Comparison of ENCODE assay signal across 9 cellular contexts in genomic region chr12:111443586-111443985, GRCh38. TPM values are rescaled to one million over a fixed set of nuclear protein-coding genes. Genes with fewer than 3 reads are reported as not detected.
DNase-seq lines count a peak whose midpoint lies in the region; ATAC-seq, FAIRE-seq and TF ChIP-seq lines count a peak whose summit lies in the region.
"Had no signal": no experiment of that assay in that cellular context is flagged by ENCODE, and none has a peak within 500 bp of the region (broad histone marks: within the 10 kb centered on the region; RNA-seq: fewer than 3 reads in every experiment).

No MANE protein-coding gene starts in this region.

- H3K9me3 ChIP-seq in OCI-LY3 (ENCODE audit: insufficient read depth, low read length): no peaks in the 10 kb centered on the region

- H3K4me1 Mint-ChIP-seq in nephron: peaks cover 44% of the 10 kb centered on the region

- ATAC-seq in GM21515 (IDR thresholded peaks at IDR 0.05; ENCODE audit: unreplicated experiment): no peak

- H3K36me3 ChIP-seq in OCI-LY3 (replicated peaks; ENCODE audit: low read depth, low read length): peaks cover 54% of the 10 kb centered on the region
- peaks cover 7% of the 10 kb centered on the region for H3K36me3 ChIP-seq in bronchial epithelial cell (ENCODE audit: control insufficient read depth, insufficient read depth, low read length)

- H3K27ac Mint-ChIP-seq in nephron: peak overlapping the region; percentile 10 to 73 (median 19)

- H3K27ac ChIP-seq in OCI-LY3 (ENCODE audit: low read length): no peak overlapping the region

- H2AFZ ChIP-seq in OCI-LY3 (ENCODE audit: low read depth, low read length): no peak overlapping the region

- H3K9me3 Mint-ChIP-seq in nephron: no peaks in the 10 kb centered on the region

- no peak for FAIRE-seq in bronchial epithelial cell (lab: Jason Lieb, UNC)

- TF ChIP-seq CTCF in OCI-LY3 (IDR thresholded peaks at IDR 0.05; ENCODE audit: low read depth, low read length) (no peak), bronchial epithelial cell (IDR thresholded peaks at IDR 0.05; ENCODE audit: insufficient read depth, low read length, severe bottlenecking) (no peak), nephron (IDR thresholded peaks at IDR 0.05; ENCODE audit: unreplicated experiment in 3 of 3) (no peak)

- peaks cover 40% of the 10 kb centered on the region for H3K36me3 Mint-ChIP-seq in nephron (ENCODE audit: low read depth)

- H3K79me2 ChIP-seq in OCI-LY3 (ENCODE audit: low read length): peaks cover 17% of the 10 kb centered on the region; the same call in 1 of the 2 replicates

- H3K4me3 ChIP-seq in OCI-LY3 (ENCODE audit: low read length) (no peak overlapping the region), bronchial epithelial cell (ENCODE audit: low read depth, low read length) (no peak overlapping the region)

- peak overlapping the region; percentile 87; the same call in 1 of the 2 replicates for H3K4me2 ChIP-seq in OCI-LY3 (ENCODE audit: low read length)

- peaks cover 91% of the 10 kb centered on the region for H4K20me1 ChIP-seq in OCI-LY3 (ENCODE audit: insufficient read depth, low read length)

- H3K4me1 ChIP-seq in OCI-LY3 (ENCODE audit: low read length): peaks cover 42% of the 10 kb centered on the region

- DNase-seq in Daoy (ENCODE audit: low read depth): peak; percentile 55
- peak; percentile 82 for DNase-seq in bronchial epithelial cell (ENCODE audit: low read depth)
- DNase-seq in NCI-H2081 (lab: John Stamatoyannopoulos, UW): no peak
- no peak for DNase-seq in SW 1271 (lab: John Stamatoyannopoulos, UW)
- DNase-seq in NCI-H748 (lab: John Stamatoyannopoulos, UW; ENCODE audit: unreplicated experiment): no peak
- DNase-seq: retina had no signal

- H3K4me3 Mint-ChIP-seq in nephron: no peak overlapping the region

- H3K27me3 Mint-ChIP-seq in nephron (ENCODE audit: low read depth): no peaks in the 10 kb centered on the region

- no peak overlapping the region for H3K9ac ChIP-seq in OCI-LY3 (ENCODE audit: low read length)

- H3K27me3 ChIP-seq in OCI-LY3 (ENCODE audit: low read depth, low read length) (peaks cover 5% of the 10 kb centered on the region; the same call in 1 of the 2 replicates), bronchial epithelial cell (ENCODE audit: control insufficient read depth, insufficient read depth, low read length) (no peaks in the 10 kb centered on the region)

RNA-seq across cellular contexts. Expression of gene SH2B3, which starts 37.9 kb away (rescaled TPM):
- 28.7 and 41.9 TPM in 2 replicates for total RNA-seq in Daoy (2014; rRNA removed; shearing (Covaris generic))
- 2.4 and 3.2 TPM in 2 replicates for total RNA-seq in bronchial epithelial cell

Comparison
In these comparisons a context has a peak if more than half of its experiments do, and no peak if none do; other contexts are left out.
1. DNase-seq: peak in Daoy (single experiment) and bronchial epithelial cell (single experiment); none in NCI-H2081 (0 of 2), SW 1271 (0 of 2) and NCI-H748 (single experiment).